9 cellular contexts compared by ENCODE assay signal in genomic region chr4:140743194-140743931, GRCh38. TPM values are rescaled to one million over a fixed set of nuclear protein-coding genes. Genes with fewer than 3 reads are reported as not detected.
DNase-seq lines count a peak whose midpoint lies in the region; ATAC-seq, FAIRE-seq and TF ChIP-seq lines count a peak whose summit lies in the region.
"Had no signal": no experiment of that assay in that cellular context is flagged by ENCODE, and none has a peak within 500 bp of the region (broad histone marks: within the 10 kb centered on the region; RNA-seq: fewer than 3 reads in every experiment).

No MANE protein-coding gene starts in this region.

- H3K4me3 ChIP-seq in lung (no peak overlapping the region), psoas muscle (no peak overlapping the region)

- H3K27ac ChIP-seq in VCaP: no peak overlapping the region
- H3K27ac ChIP-seq in lung (ENCODE audit: low read depth in 1 of 2, low read length in 1 of 2): no peak overlapping the region
- no peak overlapping the region for H3K27ac ChIP-seq in psoas muscle

- 28 to 29% methylated on average over 4 of the region's 4 CpGs for WGBS in lung, 2 donors
- 23 to 28% (median 27%) methylated on average over 4 of the region's 4 CpGs for WGBS in psoas muscle, 3 donors

- intact Hi-C loops in psoas muscle (cut with DNase I): no loop called here

- ATAC-seq in GM19351 (IDR thresholded peaks at IDR 0.05; ENCODE audit: unreplicated experiment): peak; percentile 74
- ATAC-seq in HG03159 (IDR thresholded peaks at IDR 0.05; ENCODE audit: unreplicated experiment): peak; percentile 71
- ATAC-seq in lung (ENCODE audit: insufficient read depth, low FRiP score): peak; percentile 28
- no peak for ATAC-seq in psoas muscle
- ATAC-seq: naive thymus-derived CD8-positive, alpha-beta T cell had no signal

- TF ChIP-seq CTCF in VCaP (conservative IDR thresholded peaks at IDR 0.05) (peak; percentile 55; the same call in 1 of the 2 replicates), lung (IDR thresholded peaks at IDR 0.05; ENCODE audit: control extremely low read depth, extremely low read depth) (no peak), psoas muscle (IDR thresholded peaks at IDR 0.05) (no peak)

- H3K4me1 ChIP-seq in lung (ENCODE audit: control insufficient read depth in 2 of 2, insufficient read depth in 2 of 2, low read length in 2 of 2): peaks cover 0 to 22% of the 10 kb centered on the region in 2 donors
- H3K4me1 ChIP-seq in psoas muscle: no peaks in the 10 kb centered on the region

- no peaks in the 10 kb centered on the region for H3K36me3 ChIP-seq in lung (ENCODE audit: control insufficient read depth in 2 of 2, insufficient read depth in 2 of 2, low read length in 2 of 2)
- no peaks in the 10 kb centered on the region for H3K36me3 ChIP-seq in psoas muscle (ENCODE audit: insufficient read depth in 1 of 2, low read depth in 1 of 2)

- peak; percentile 43 for DNase-seq in COLO829 (ENCODE audit: low spot score)
- DNase-seq in lung (ENCODE audit: low spot score): no peak
- DNase-seq in GM12892 (ENCODE audit: insufficient read length): no peak
- no peak for DNase-seq in psoas muscle
- no peak for DNase-seq in NK-92 (lab: John Stamatoyannopoulos, UW; ENCODE audit: unreplicated experiment)

- no peak for FAIRE-seq in GM12892 (lab: Jason Lieb, UNC)

- H3K27me3 ChIP-seq in lung (ENCODE audit: control insufficient read depth, insufficient read depth) (no peaks in the 10 kb centered on the region), psoas muscle (ENCODE audit: insufficient read depth in 3 of 3, low read length in 2 of 3) (no peaks in the 10 kb centered on the region)

- H3K9me3 ChIP-seq in lung (ENCODE audit: control insufficient read depth in 2 of 2, insufficient read depth in 1 of 2, low read length in 1 of 2): no peaks in the 10 kb centered on the region
- H3K9me3 ChIP-seq in psoas muscle: peaks cover 6% of the 10 kb centered on the region

- TF ChIP-seq POLR2A in GM12892 (IDR thresholded peaks at IDR 0.05; ENCODE audit: low read depth, low read length): no peak

RNA-seq across cellular contexts. Expression of gene TBC1D9, which starts 12.8 kb away (rescaled TPM):
- total RNA-seq in lung: 10 to 100 TPM; 30.4 to 52.6 TPM
- 10 to 100 TPM in 1 of 2 donors, 1 to 10 TPM in 1; 9.0 to 18.6 TPM for polyA plus RNA-seq in lung
- 0.36 TPM for polyA plus RNA-seq in GM12892 (2012; ENCODE audit: missing spikeins)
- 1 to 10 TPM; 2.1 to 5.4 (median 4.2) TPM for total RNA-seq in psoas muscle
- 1 to 10 TPM; 1.6 to 1.7 (median 1.6) TPM for polyA plus RNA-seq in psoas muscle

Comparison
In these comparisons a context has a peak if more than half of its experiments do, and no peak if none do; other contexts are left out.
1. ATAC-seq: peak in GM19351 (single experiment), HG03159 (single experiment) and lung (single experiment); none in psoas muscle (0 of 4).
2. RNA of gene TBC1D9, which starts 12.8 kb away (total RNA-seq): 30.4 to 52.6 TPM in lung; 2.1 to 5.4 TPM in psoas muscle; every median in the first group is over 4 times any median in the second.